ENCODE assay signal across 16 cellular contexts in genomic region chr22:46890819-46891218, GRCh38.
DNase-seq lines count a peak whose midpoint lies in the region; ATAC-seq, FAIRE-seq and TF ChIP-seq lines count a peak whose summit lies in the region.
"Had no signal": no experiment of that assay in that cellular context is flagged by ENCODE, and none has a peak within 500 bp of the region (broad histone marks: within the 10 kb centered on the region; RNA-seq: fewer than 3 reads in every experiment).

No MANE protein-coding gene starts in this region.

- no peak overlapping the region for H3K27ac ChIP-seq in left ventricle myocardium inferior (replicated peaks)
- no peak overlapping the region for H3K27ac ChIP-seq in GM12878 (ENCODE audit: control insufficient read depth, insufficient read depth)
- no peak overlapping the region for H3K27ac ChIP-seq in psoas muscle
- H3K27ac ChIP-seq: BLaER1 treated with 17β-estradiol and CSF1 and Interleukin-3, amounts not matched to agents 10 nM and 100 nM had no signal

- H2AFZ ChIP-seq in GM12878 (ENCODE audit: control insufficient read depth, low read depth, low read length), result no peak overlapping the region

- no peak overlapping the region for H3K4me3 Mint-ChIP-seq in nephron progenitor cell
- H3K4me3 Mint-ChIP-seq: CD4-positive, CD25-positive, alpha-beta regulatory T cell; IgD-negative memory B cell had no signal

- H3K4me2 ChIP-seq in GM12878 (ENCODE audit: control insufficient read depth, insufficient read depth), result no peak overlapping the region
- H3K4me2 ChIP-seq: BLaER1 treated with 17β-estradiol and CSF1 and Interleukin-3, amounts not matched to agents 10 nM and 100 nM had no signal

- intact Hi-C loops in Right ventricle myocardium superior (cut with DNase I), result no loop called here
- intact Hi-C loops in left ventricle myocardium inferior (cut with micrococcal nuclease), result no loop called here
- intact Hi-C loops in GM12878 (cut with micrococcal nuclease; ENCODE audit: unreplicated experiment), result no loop called here
- intact Hi-C loops in psoas muscle (cut with DNase I), result no loop called here

- peaks cover 42% of the 10 kb centered on the region for H3K36me3 Mint-ChIP-seq in nephron progenitor cell (ENCODE audit: low read depth)

- TF ChIP-seq EP300 in GM12878 (IDR thresholded peaks at IDR 0.05; ENCODE audit: borderline replicate concordance in 1 of 2, control insufficient read depth in 1 of 2, low read depth in 2 of 2, low read length in 2 of 2), result no peak

- CTCF ChIA-PET in GM12878 (lab: Yijun Ruan, JAX), result interaction anchor here (0.8 to 1.1 kb wide), 2 partner anchors 88 to 132 kb away, joined by 3 to 4 read pairs; no protein-coding TSS in a partner anchor

- BruUV-seq in GM12878 (replicated peaks; lab: Mats Ljungman, UMichigan), result no TSS peak

- peak overlapping the region; percentile 74 for H3K27ac Mint-ChIP-seq in nephron progenitor cell
- H3K27ac Mint-ChIP-seq: IgD-negative memory B cell had no signal

- TF ChIP-seq POLR2A in GM12878 (IDR thresholded peaks at IDR 0.05; ENCODE audit: low read depth, low read length), result no peak

- RAD21 ChIA-PET in GM12878 (lab: Charles Lee; ENCODE audit: unreplicated experiment), result no interaction called here

- H3K4me1 ChIP-seq in left ventricle myocardium inferior (peaks cover 27% of the 10 kb centered on the region), GM12878 (ENCODE audit: control insufficient read depth, insufficient read depth, low read length) (no peaks in the 10 kb centered on the region), psoas muscle (no peaks in the 10 kb centered on the region)

- peaks cover 2% of the 10 kb centered on the region for H3K27me3 Mint-ChIP-seq in nephron progenitor cell (ENCODE audit: low read depth, poor library complexity)
- H3K27me3 Mint-ChIP-seq: CD4-positive, CD25-positive, alpha-beta regulatory T cell; IgD-negative memory B cell had no signal

- peaks cover under 1% of the 10 kb centered on the region for H3K4me1 Mint-ChIP-seq in nephron progenitor cell

- H3K9me3 ChIP-seq in left ventricle myocardium inferior (replicated peaks) (no peaks in the 10 kb centered on the region), GM12878 (replicated peaks; ENCODE audit: control insufficient read depth, insufficient read depth, low read length) (no peaks in the 10 kb centered on the region), psoas muscle (no peaks in the 10 kb centered on the region)
- H3K9me3 ChIP-seq: BLaER1 treated with 17β-estradiol and CSF1 and Interleukin-3, amounts not matched to agents 10 nM and 100 nM had no signal

- no peak for FAIRE-seq in GM12878 (lab: Jason Lieb, UNC)
- FAIRE-seq: H54 had no signal

- TF ChIP-seq CTCF in left ventricle myocardium inferior (IDR thresholded peaks at IDR 0.05; ENCODE audit: borderline replicate concordance) (no peak), GM12878 (IDR thresholded peaks at IDR 0.05 in 2 of 3, conservative IDR thresholded peaks at IDR 0.05 in 1 of 3; ENCODE audit: control insufficient read depth in 2 of 3, extremely low read depth in 1 of 3, insufficient read depth in 1 of 3, low read depth in 3 of 3, low read length in 3 of 3) (no peak), nephron progenitor cell (IDR thresholded peaks at IDR 0.05) (no peak), psoas muscle (IDR thresholded peaks at IDR 0.05) (no peak)

- no peaks in the 10 kb centered on the region for H3K79me2 ChIP-seq in GM12878 (ENCODE audit: control insufficient read depth, insufficient read depth, low read length)

- peaks cover 15% of the 10 kb centered on the region for H3K36me3 ChIP-seq in left ventricle myocardium inferior
- peaks cover 27 to 44% of the 10 kb centered on the region in 2 experiments for H3K36me3 ChIP-seq in GM12878 (ENCODE audit: control insufficient read depth in 2 of 2, insufficient read depth in 2 of 2, low read length in 1 of 2)
- peaks cover 0 to 29% of the 10 kb centered on the region in 2 donors for H3K36me3 ChIP-seq in psoas muscle (ENCODE audit: insufficient read depth in 1 of 2, low read depth in 1 of 2)

- no peak overlapping the region for H3K9ac ChIP-seq in GM12878 (ENCODE audit: control insufficient read depth, insufficient read depth, low read length)
- H3K9ac ChIP-seq: BLaER1 treated with 17β-estradiol and CSF1 and Interleukin-3, amounts not matched to agents 10 nM and 100 nM had no signal

- WGBS in GM12878 (ENCODE audit: insufficient coverage, insufficient replicate concordance, low lambda C conversion rate, missing lambda C conversion rate), result 99% methylated on average over 10 of the region's 10 CpGs
- 87 to 94% (median 92%) methylated on average over 10 of the region's 10 CpGs for WGBS in psoas muscle, 3 donors

- ATAC-seq in Right ventricle myocardium superior (ENCODE audit: poor library complexity) (no peak), GM12878 (no peak), HG02840 (IDR thresholded peaks at IDR 0.05; ENCODE audit: low FRiP score, unreplicated experiment) (no peak), HG03571 (IDR thresholded peaks at IDR 0.05; ENCODE audit: unreplicated experiment) (no peak), psoas muscle (no peak)

- POLR2A ChIA-PET in GM12878 (lab: Charles Lee), result no interaction called here

- in situ Hi-C loops in GM12878 (cut with MboI), result no loop called here

- DNase-seq in Right ventricle myocardium superior, result peak; percentile 30
- no peak for DNase-seq in left ventricle myocardium inferior
- no peak for DNase-seq in GM12878 (ENCODE audit: low read depth, low spot score)
- no peak for DNase-seq in nephron progenitor cell
- no peak for DNase-seq in psoas muscle
- DNase-seq in midbrain (lab: John Stamatoyannopoulos, UW), result no peak
- DNase-seq: 8988T; AML-193; CD4-positive, CD25-positive, alpha-beta regulatory T cell; DMS53; GF-D8 had no signal

- H3K27me3 ChIP-seq in left ventricle myocardium inferior (ENCODE audit: low read depth), result no peaks in the 10 kb centered on the region
- no peaks in the 10 kb centered on the region for H3K27me3 ChIP-seq in GM12878 (replicated peaks in 1 of 2; ENCODE audit: control insufficient read depth in 2 of 2, insufficient read depth in 2 of 2, low read length in 1 of 2)
- no peaks in the 10 kb centered on the region for H3K27me3 ChIP-seq in psoas muscle (ENCODE audit: insufficient read depth in 3 of 3, low read length in 2 of 3)
- H3K27me3 ChIP-seq: BLaER1 treated with 17β-estradiol and CSF1 and Interleukin-3, amounts not matched to agents 10 nM and 100 nM had no signal

- H3K4me3 ChIP-seq in left ventricle myocardium inferior, result no peak overlapping the region
- no peak overlapping the region for H3K4me3 ChIP-seq in GM12878
- H3K4me3 ChIP-seq in psoas muscle, result no peak overlapping the region
- H3K4me3 ChIP-seq: BLaER1 treated with 17β-estradiol and CSF1 and Interleukin-3, amounts not matched to agents 10 nM and 100 nM had no signal

- H4K20me1 ChIP-seq in GM12878 (ENCODE audit: control insufficient read depth, insufficient read depth), result no peaks in the 10 kb centered on the region

- SMC1A ChIA-PET in GM12878 (lab: Charles Lee; ENCODE audit: uncharacterized antibody, unreplicated experiment), result no interaction called here

- H3K9me3 Mint-ChIP-seq in nephron progenitor cell, result no peaks in the 10 kb centered on the region
- H3K9me3 Mint-ChIP-seq: CD4-positive, CD25-positive, alpha-beta regulatory T cell; IgD-negative memory B cell had no signal

- no peak for TF ChIP-seq RAD21 in GM12878 (IDR thresholded peaks at IDR 0.05; ENCODE audit: insufficient read depth, low read depth, low read length)

TF ChIP-seq in GM12878, 131 proteins besides CTCF, POLR2A, EP300 and RAD21:
- TF ChIP-seq POU2F2 (IDR thresholded peaks at IDR 0.05; ENCODE audit: borderline replicate concordance, low read depth, low read length) (0 out of 3 replicates have a peak, but pooled peaks have one; percentile 21), EGR1 (IDR thresholded peaks at IDR 0.05; ENCODE audit: borderline replicate concordance in 1 of 2, low read depth in 2 of 2, low read length in 2 of 2) (no peak)
TF ChIP-seq in GM12878: peak in this region for 1.
